In the genomic region with DNA sequence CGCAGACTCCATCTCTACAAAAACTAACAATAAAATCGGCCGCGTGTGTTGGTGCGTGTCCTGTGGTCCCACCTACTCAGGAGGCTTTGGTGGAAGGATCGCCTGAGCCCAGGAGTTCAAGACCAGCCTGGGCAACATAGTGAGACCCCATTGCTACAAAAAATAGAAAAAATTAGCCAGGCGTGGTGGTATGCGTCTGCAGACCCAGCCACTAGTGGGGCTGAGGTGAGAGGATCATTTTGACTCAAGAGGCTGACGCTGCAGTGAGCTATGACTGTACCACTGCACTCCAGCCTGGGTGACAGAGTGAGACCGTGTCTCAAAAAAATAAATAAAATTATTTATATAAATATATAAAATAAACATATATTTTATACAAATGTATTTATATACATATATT, we compare ENCODE assay signal across 13 cellular contexts.
"Had no signal": no experiment of that assay in that cellular context is flagged by ENCODE, and none has a peak within 500 bp of the region (broad histone marks: within the 10 kb centered on the region; RNA-seq: fewer than 3 reads in every experiment).

No MANE protein-coding gene starts in this region.

- DNase-seq: activated CD4-positive, alpha-beta T cell treated with anti-CD3 and anti-CD28 coated beads, Interleukin-2, amount 10 ng/mL, durations not matched to agents 24 days and 14 days; activated gamma-delta T cell treated with Interleukin-2 at 50 U/mL for 16 hours; activated T-cell treated with anti-CD3 and anti-CD28 coated beads, Interleukin-2, amount 50 U/mL, for 1 hour; islet precursor cell; left ventricle myocardium inferior; nucleus accumbens; SJCRH30 had no signal

- H3K9me3 ChIP-seq: adrenal gland, left ventricle myocardium inferior, SJCRH30 had no signal

- H3K4me3 ChIP-seq: adrenal gland, hepatocyte, left ventricle myocardium inferior, SJCRH30, skin epidermis had no signal

- H3K4me3 Mint-ChIP-seq: activated CD4-positive, alpha-beta T cell treated with anti-CD3 and anti-CD28 coated beads, Interleukin-2, amount 10 ng/mL, durations not matched to agents 24 days and 14 days; memory B cell; naive thymus-derived CD8-positive, alpha-beta T cell had no signal

- ATAC-seq: esophagus mucosa; naive thymus-derived CD8-positive, alpha-beta T cell had no signal

- H3K4me1 Mint-ChIP-seq: activated CD4-positive, alpha-beta T cell treated with anti-CD3 and anti-CD28 coated beads, Interleukin-2, amount 10 ng/mL, durations not matched to agents 24 days and 14 days; memory B cell had no signal

- H3K27me3 Mint-ChIP-seq: activated CD4-positive, alpha-beta T cell treated with anti-CD3 and anti-CD28 coated beads, Interleukin-2, amount 10 ng/mL, durations not matched to agents 24 days and 14 days; memory B cell; naive thymus-derived CD8-positive, alpha-beta T cell had no signal

- H3K4me1 ChIP-seq: adrenal gland, left ventricle myocardium inferior, SJCRH30 had no signal

- H3K9me3 Mint-ChIP-seq: activated CD4-positive, alpha-beta T cell treated with anti-CD3 and anti-CD28 coated beads, Interleukin-2, amount 10 ng/mL, durations not matched to agents 24 days and 14 days; memory B cell; naive thymus-derived CD8-positive, alpha-beta T cell had no signal

- H3K27ac Mint-ChIP-seq: activated CD4-positive, alpha-beta T cell treated with anti-CD3 and anti-CD28 coated beads, Interleukin-2, amount 10 ng/mL, durations not matched to agents 24 days and 14 days; memory B cell; naive thymus-derived CD8-positive, alpha-beta T cell had no signal

- H3K27ac ChIP-seq: adrenal gland, hepatocyte, left ventricle myocardium inferior, SJCRH30, skin epidermis had no signal
